In the genomic region with DNA sequence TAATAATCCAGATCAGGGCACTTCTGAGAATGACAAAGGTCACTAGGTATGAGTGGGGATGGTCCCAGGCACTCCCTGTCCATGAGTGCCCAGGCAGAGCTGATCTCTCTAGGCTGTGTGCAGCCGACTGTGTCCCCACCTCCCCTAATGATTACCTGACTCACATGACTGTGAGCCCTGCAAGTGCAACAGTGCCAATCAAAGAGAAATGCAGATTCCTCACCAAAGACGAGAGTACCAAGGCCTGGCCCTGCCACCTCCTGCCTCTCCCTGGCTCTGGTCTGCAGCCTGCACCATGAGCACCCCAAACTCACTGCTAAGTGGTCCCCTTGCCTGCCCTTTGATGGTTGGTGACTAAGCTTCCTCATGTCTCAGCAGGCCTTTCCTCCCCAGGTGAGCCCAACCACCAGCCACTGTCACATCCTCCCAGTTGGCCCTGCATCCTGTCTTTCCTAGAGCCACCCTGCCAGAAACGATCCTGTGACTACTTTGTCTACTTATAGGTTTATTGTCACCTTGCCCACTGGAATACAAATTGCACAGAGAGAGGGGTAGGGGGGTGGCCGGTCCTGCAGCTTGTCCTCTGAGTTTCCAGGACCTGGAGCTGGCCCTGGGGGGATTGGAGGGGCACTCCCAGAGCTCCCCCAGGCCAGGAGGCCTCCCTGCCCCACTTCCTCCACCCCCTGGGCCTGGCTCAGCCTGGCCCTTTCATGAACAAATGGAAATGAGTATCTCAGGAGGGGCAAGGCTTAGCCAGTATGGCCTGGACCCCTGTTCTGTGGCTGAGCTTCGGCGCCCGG, we compare ENCODE assay signal across 1 cellular context.
TF ChIP-seq lines count a peak whose summit lies in the region.

No MANE protein-coding gene starts in this region.

TF ChIP-seq in WTC11, 78 proteins besides CTCF, POLR2A, EP300 and RAD21 (continued from another document):
- TF ChIP-seq, protein P1, sequence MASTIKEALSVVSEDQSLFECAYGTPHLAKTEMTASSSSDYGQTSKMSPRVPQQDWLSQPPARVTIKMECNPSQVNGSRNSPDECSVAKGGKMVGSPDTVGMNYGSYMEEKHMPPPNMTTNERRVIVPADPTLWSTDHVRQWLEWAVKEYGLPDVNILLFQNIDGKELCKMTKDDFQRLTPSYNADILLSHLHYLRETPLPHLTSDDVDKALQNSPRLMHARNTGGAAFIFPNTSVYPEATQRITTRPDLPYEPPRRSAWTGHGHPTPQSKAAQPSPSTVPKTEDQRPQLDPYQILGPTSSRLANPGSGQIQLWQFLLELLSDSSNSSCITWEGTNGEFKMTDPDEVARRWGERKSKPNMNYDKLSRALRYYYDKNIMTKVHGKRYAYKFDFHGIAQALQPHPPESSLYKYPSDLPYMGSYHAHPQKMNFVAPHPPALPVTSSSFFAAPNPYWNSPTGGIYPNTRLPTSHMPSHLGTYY (CRISPR knock-in tag; IDR thresholded peaks at IDR 0.05) = no peak
- no peak for TF ChIP-seq GABPB1 (CRISPR knock-in tag; IDR thresholded peaks at IDR 0.05)
- TF ChIP-seq, protein P2, sequence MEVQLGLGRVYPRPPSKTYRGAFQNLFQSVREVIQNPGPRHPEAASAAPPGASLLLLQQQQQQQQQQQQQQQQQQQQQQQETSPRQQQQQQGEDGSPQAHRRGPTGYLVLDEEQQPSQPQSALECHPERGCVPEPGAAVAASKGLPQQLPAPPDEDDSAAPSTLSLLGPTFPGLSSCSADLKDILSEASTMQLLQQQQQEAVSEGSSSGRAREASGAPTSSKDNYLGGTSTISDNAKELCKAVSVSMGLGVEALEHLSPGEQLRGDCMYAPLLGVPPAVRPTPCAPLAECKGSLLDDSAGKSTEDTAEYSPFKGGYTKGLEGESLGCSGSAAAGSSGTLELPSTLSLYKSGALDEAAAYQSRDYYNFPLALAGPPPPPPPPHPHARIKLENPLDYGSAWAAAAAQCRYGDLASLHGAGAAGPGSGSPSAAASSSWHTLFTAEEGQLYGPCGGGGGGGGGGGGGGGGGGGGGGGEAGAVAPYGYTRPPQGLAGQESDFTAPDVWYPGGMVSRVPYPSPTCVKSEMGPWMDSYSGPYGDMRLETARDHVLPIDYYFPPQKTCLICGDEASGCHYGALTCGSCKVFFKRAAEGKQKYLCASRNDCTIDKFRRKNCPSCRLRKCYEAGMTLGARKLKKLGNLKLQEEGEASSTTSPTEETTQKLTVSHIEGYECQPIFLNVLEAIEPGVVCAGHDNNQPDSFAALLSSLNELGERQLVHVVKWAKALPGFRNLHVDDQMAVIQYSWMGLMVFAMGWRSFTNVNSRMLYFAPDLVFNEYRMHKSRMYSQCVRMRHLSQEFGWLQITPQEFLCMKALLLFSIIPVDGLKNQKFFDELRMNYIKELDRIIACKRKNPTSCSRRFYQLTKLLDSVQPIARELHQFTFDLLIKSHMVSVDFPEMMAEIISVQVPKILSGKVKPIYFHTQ (CRISPR knock-in tag; IDR thresholded peaks at IDR 0.05) = no peak
- no peak for TF ChIP-seq HMGXB4 (CRISPR knock-in tag; IDR thresholded peaks at IDR 0.05)
- TF ChIP-seq ZNF425 (CRISPR knock-in tag; conservative IDR thresholded peaks at IDR 0.05) = no peak
- no peak for TF ChIP-seq SMAD3 (CRISPR knock-in tag; IDR thresholded peaks at IDR 0.05; ENCODE audit: borderline replicate concordance)
- TF ChIP-seq, protein P3, sequence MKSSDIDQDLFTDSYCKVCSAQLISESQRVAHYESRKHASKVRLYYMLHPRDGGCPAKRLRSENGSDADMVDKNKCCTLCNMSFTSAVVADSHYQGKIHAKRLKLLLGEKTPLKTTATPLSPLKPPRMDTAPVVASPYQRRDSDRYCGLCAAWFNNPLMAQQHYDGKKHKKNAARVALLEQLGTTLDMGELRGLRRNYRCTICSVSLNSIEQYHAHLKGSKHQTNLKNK (CRISPR knock-in tag; IDR thresholded peaks at IDR 0.05) = no peak
- no peak for TF ChIP-seq ZNF281 (CRISPR knock-in tag; IDR thresholded peaks at IDR 0.05)
- no peak for TF ChIP-seq GRHL2 (CRISPR knock-in tag; IDR thresholded peaks at IDR 0.05; ENCODE audit: insufficient replicate concordance, severe bottlenecking)
